1 cellular context compared by ENCODE assay signal in genomic region chr4:53055716-53056413, GRCh38.
TF ChIP-seq lines count a peak whose summit lies in the region.

No MANE protein-coding gene starts in this region.

TF ChIP-seq in HepG2, 621 proteins besides CTCF, POLR2A, EP300 and RAD21 (continued from another document and continues in another):
- TF ChIP-seq AFF4 (CRISPR knock-in tag; IDR thresholded peaks at IDR 0.05) (no peak), ZNF24 (IDR thresholded peaks at IDR 0.05) (no peak), CREM (IDR thresholded peaks at IDR 0.05) (peak; percentile 34; the same call in 1 of the 2 replicates), CREM (CRISPR knock-in tag; IDR thresholded peaks at IDR 0.05) (no peak), AGO2 (optimal IDR thresholded peaks at IDR 0.05; ENCODE audit: low read depth, low read length) (no peak), ZNF281 (CRISPR knock-in tag; IDR thresholded peaks at IDR 0.05; ENCODE audit: borderline replicate concordance) (no peak), ZNF704 (CRISPR knock-in tag; IDR thresholded peaks at IDR 0.05; ENCODE audit: borderline replicate concordance) (no peak), ISL2 (CRISPR knock-in tag; IDR thresholded peaks at IDR 0.05) (0 out of 2 replicates have a peak, but pooled peaks have one; percentile 19), NFIC (IDR thresholded peaks at IDR 0.05; ENCODE audit: low read length) (peak; percentile 69), ARID5B (CRISPR knock-in tag; IDR thresholded peaks at IDR 0.05) (peak; percentile 62; the same call in 1 of the 2 replicates), MXD3 (CRISPR knock-in tag; IDR thresholded peaks at IDR 0.05) (no peak), ZSCAN25 (CRISPR knock-in tag; IDR thresholded peaks at IDR 0.05) (no peak), ZNF746 (CRISPR knock-in tag; IDR thresholded peaks at IDR 0.05) (no peak), ASH2L (IDR thresholded peaks at IDR 0.05; ENCODE audit: insufficient read length, low read depth, low read length) (peak; percentile 30), ARID3A (IDR thresholded peaks at IDR 0.05; ENCODE audit: low read depth, low read length) (peak; percentile 43; the same call in 1 of the 2 replicates), HDAC1 (CRISPR knock-in tag; IDR thresholded peaks at IDR 0.05) (peak; percentile 36; the same call in 1 of the 2 replicates), HNF4A (CRISPR knock-in tag; IDR thresholded peaks at IDR 0.05) (peak; percentile 28; the same call in 1 of the 2 replicates), SRY (CRISPR knock-in tag; IDR thresholded peaks at IDR 0.05) (no peak), E2F1 (CRISPR knock-in tag; IDR thresholded peaks at IDR 0.05) (no peak), ZNF609 (CRISPR knock-in tag; IDR thresholded peaks at IDR 0.05; ENCODE audit: borderline replicate concordance) (peak; percentile 29; the same call in 1 of the 2 replicates), ZNF710 (CRISPR knock-in tag; IDR thresholded peaks at IDR 0.05; ENCODE audit: borderline replicate concordance) (no peak), ZNF703 (CRISPR knock-in tag; IDR thresholded peaks at IDR 0.05; ENCODE audit: borderline replicate concordance) (no peak), FOXP4 (CRISPR knock-in tag; IDR thresholded peaks at IDR 0.05) (no peak), MTA3 (CRISPR knock-in tag; IDR thresholded peaks at IDR 0.05) (no peak)
